ENCODE assay signal across 8 cellular contexts in genomic region chr11:63762662-63763505, GRCh38. TPM values are rescaled to one million over a fixed set of nuclear protein-coding genes. Genes with fewer than 3 reads are reported as not detected.
DNase-seq lines count a peak whose midpoint lies in the region; ATAC-seq and TF ChIP-seq lines count a peak whose summit lies in the region.
"Had no signal": no experiment of that assay in that cellular context is flagged by ENCODE, and none has a peak within 500 bp of the region (broad histone marks: within the 10 kb centered on the region; RNA-seq: fewer than 3 reads in every experiment).

No MANE protein-coding gene starts in this region.

- H3K36me3 ChIP-seq in mesenchymal stem cell (ENCODE audit: control insufficient read depth in 1 of 2, insufficient read depth in 2 of 2, low read depth in 1 of 2, low read length in 2 of 2) (peaks cover 37 to 49% of the 10 kb centered on the region in 2 experiments), thymus (ENCODE audit: control insufficient read depth, insufficient read depth) (peaks cover 41% of the 10 kb centered on the region)

- peak overlapping the region; percentile 4 to 91 for H3K4ac ChIP-seq in mesenchymal stem cell (ENCODE audit: low read depth in 1 of 2, low read length in 2 of 2)

- no peaks in the 10 kb centered on the region for H3K36me3 Mint-ChIP-seq in natural killer cell

- H3K27me3 Mint-ChIP-seq in natural killer cell (ENCODE audit: low read depth in 2 of 2), result peaks cover 0 to 2% of the 10 kb centered on the region in 2 donors

- no peaks in the 10 kb centered on the region for H3K9me3 ChIP-seq in mesenchymal stem cell (ENCODE audit: control insufficient read depth, low read length)
- H3K9me3 ChIP-seq in thymus (ENCODE audit: control insufficient read depth), result no peaks in the 10 kb centered on the region

- peak overlapping the region; percentile 79 for H2BK120ac ChIP-seq in mesenchymal stem cell (ENCODE audit: low read depth, low read length)

- H3K4me2 ChIP-seq in mesenchymal stem cell (ENCODE audit: low read length, poor library complexity, severe bottlenecking), result peak overlapping the region; percentile 68

- peak overlapping the region; percentile 50 for H4K91ac ChIP-seq in mesenchymal stem cell (ENCODE audit: low read length)

- H3K79me1 ChIP-seq in mesenchymal stem cell (replicated peaks; ENCODE audit: low read length, poor library complexity, severe bottlenecking), result peaks cover 23% of the 10 kb centered on the region

- H3K27ac ChIP-seq in mesenchymal stem cell (ENCODE audit: low read length, poor library complexity, severe bottlenecking) (no peak overlapping the region), thymus (ENCODE audit: low read depth) (no peak overlapping the region)

- H3K4me1 Mint-ChIP-seq in natural killer cell, result peaks cover 7 to 8% of the 10 kb centered on the region in 2 donors

- H3K27me3 ChIP-seq in mesenchymal stem cell (ENCODE audit: control insufficient read depth in 1 of 2, insufficient read depth in 1 of 2, low read length in 2 of 2) (no peaks in the 10 kb centered on the region), thymus (ENCODE audit: control insufficient read depth, insufficient read depth) (no peaks in the 10 kb centered on the region)

- peak overlapping the region; percentile 57 for H3K9ac ChIP-seq in mesenchymal stem cell (ENCODE audit: low read length)

- H2BK5ac ChIP-seq in mesenchymal stem cell (ENCODE audit: low read depth, low read length, poor library complexity, severe bottlenecking), result no peak overlapping the region

- no peak overlapping the region for H2AK5ac ChIP-seq in mesenchymal stem cell (ENCODE audit: low read length, severe bottlenecking)

- peak overlapping the region; percentile 54 to 70 for H3K18ac ChIP-seq in mesenchymal stem cell (ENCODE audit: low read depth in 1 of 2, low read length in 2 of 2)

- H3K4me3 Mint-ChIP-seq in natural killer cell, result no peak overlapping the region

- DNase-seq in NCI-H748 treated with DMSO at 0.1 percent for 48 hours (lab: John Stamatoyannopoulos, UW) (peak; percentile 24), epithelial cell of esophagus (ENCODE audit: low read depth) (peak; percentile 11), mesenchymal stem cell (peak; percentile 43), natural killer cell (no peak), NCI-H2171 treated with DMSO at 0.1 percent for 48 hours (lab: John Stamatoyannopoulos, UW) (no peak)
- DNase-seq: T-helper 9 cell had no signal

- TF ChIP-seq CTCF in epithelial cell of esophagus (IDR thresholded peaks at IDR 0.05; ENCODE audit: insufficient read depth, low read depth, low read length, missing control alignments), result no peak
- TF ChIP-seq CTCF in natural killer cell (IDR thresholded peaks at IDR 0.05), result no peak

- ATAC-seq in natural killer cell, result no peak
- ATAC-seq in GM18909 (IDR thresholded peaks at IDR 0.05; ENCODE audit: poor library complexity, unreplicated experiment), result no peak

- H4K8ac ChIP-seq in mesenchymal stem cell (ENCODE audit: low read length), result peak overlapping the region; percentile 70

- H3K27ac Mint-ChIP-seq in natural killer cell, result no peak overlapping the region

- H2BK12ac ChIP-seq in mesenchymal stem cell (ENCODE audit: low read length in 2 of 2), result peak overlapping the region in 1 of 2 experiments; percentile 37

- H3K4me1 ChIP-seq in mesenchymal stem cell (ENCODE audit: control insufficient read depth, insufficient read depth, low read depth, low read length), result peaks cover 53% of the 10 kb centered on the region
- peaks cover 7% of the 10 kb centered on the region for H3K4me1 ChIP-seq in thymus (ENCODE audit: control insufficient read depth, insufficient read depth, low read length)

- 33% methylated on average over 71 of the region's 98 CpGs for WGBS in mesenchymal stem cell
- 94% methylated on average over 98 of the region's 98 CpGs for WGBS in thymus

- intact Hi-C loops in natural killer cell (cut with micrococcal nuclease), result no loop called here

- H2BK15ac ChIP-seq in mesenchymal stem cell (ENCODE audit: low read depth, poor library complexity, severe bottlenecking), result peak overlapping the region; percentile 69

- H3K14ac ChIP-seq in mesenchymal stem cell (ENCODE audit: low read length in 2 of 2), result peak overlapping the region in 1 of 2 experiments; percentile 39

- H3K23ac ChIP-seq in mesenchymal stem cell (ENCODE audit: low read length in 2 of 2), result peak overlapping the region in 1 of 2 experiments; percentile 93

- no peak overlapping the region for H2AFZ ChIP-seq in mesenchymal stem cell (ENCODE audit: low read depth, low read length)

- no peaks in the 10 kb centered on the region for H3K9me3 Mint-ChIP-seq in natural killer cell

- H3K4me3 ChIP-seq in epithelial cell of esophagus (ENCODE audit: low read length) (peak overlapping the region; percentile 29), mesenchymal stem cell (ENCODE audit: insufficient read depth in 1 of 2, low read depth in 1 of 2, low read length in 2 of 2) (peak overlapping the region; percentile 35 to 63), thymus (ENCODE audit: low read length) (peak overlapping the region; percentile 12)

RNA-seq across cellular contexts. Expression of gene ZFTA, which starts 5.7 kb away (rescaled TPM):
- 15.0 TPM for polyA plus RNA-seq in mesenchymal stem cell (2013, experiment 1 of 2)
- 15.0 TPM for polyA plus RNA-seq in mesenchymal stem cell (2013, experiment 2 of 2)
- polyA plus RNA-seq in thymus, result 10.3 TPM
- total RNA-seq in natural killer cell, result 1 to 10 TPM; 3.7 to 5.3 (median 4.8) TPM

RNA-seq across cellular contexts. Expression of gene SPINDOC, which starts 50.4 kb away (rescaled TPM):
- polyA plus RNA-seq in mesenchymal stem cell (2013, experiment 1 of 2), result 35.3 TPM
- polyA plus RNA-seq in mesenchymal stem cell (2013, experiment 2 of 2), result 35.1 TPM
- polyA plus RNA-seq in thymus, result 11.7 TPM
- total RNA-seq in natural killer cell, result 10 to 100 TPM; 15.6 to 25.3 (median 21.1) TPM

Comparison
In these comparisons a context has a peak if more than half of its experiments do, and no peak if none do; other contexts are left out.
1. DNase-seq: peak in NCI-H748 treated with DMSO at 0.1 percent for 48 hours (single experiment), epithelial cell of esophagus (single experiment) and mesenchymal stem cell (single experiment); none in natural killer cell (single experiment) and NCI-H2171 treated with DMSO at 0.1 percent for 48 hours (single experiment).
2. Peak in every context shown above with its lines, with median percentiles within 50 percentile points of each other: H3K4me3 ChIP-seq.